In genomic region chr5:99544326-99544725, GRCh38 we compare ENCODE assay signal across 18 cellular contexts.
"Had no signal": no experiment of that assay in that cellular context is flagged by ENCODE, and none has a peak within 500 bp of the region (broad histone marks: within the 10 kb centered on the region; RNA-seq: fewer than 3 reads in every experiment).

No MANE protein-coding gene starts in this region.

- H3K79me2 ChIP-seq: parathyroid adenoma had no signal

- H3K27me3 ChIP-seq: cardiac muscle cell, neutrophil, spleen, testis, upper lobe of right lung had no signal

- ATAC-seq: activated T-cell treated with anti-CD3 and anti-CD28 coated beads, Interleukin-2, amount 50 U/mL, for 72 hours; effector memory CD8-positive, alpha-beta T cell; naive thymus-derived CD8-positive, alpha-beta T cell; sciatic nerve; stimulated activated memory B cell treated with anti-CD40 and anti-IgM and Interleukin-4, amounts not matched to agents 10 μg/mL and 1 μg/mL and 100 μg/mL, for 72 hours; upper lobe of right lung had no signal

- DNase-seq: activated CD4-positive, alpha-beta T cell treated with anti-CD3 and anti-CD28 coated beads, Interleukin-2, amount 50 U/mL, for 4 hours; activated effector memory CD4-positive, alpha-beta T cell treated with anti-CD3 and anti-CD28 coated beads, Interleukin-2, amount 50 U/mL, for 16 hours; activated T-cell treated with anti-CD3 and anti-CD28 coated beads, Interleukin-2, amount 50 U/mL, for 72 hours; effector memory CD8-positive, alpha-beta T cell; glutamatergic neuron; hypothalamus; left ventricle myocardium inferior; naive thymus-derived CD8-positive, alpha-beta T cell; spleen; stimulated activated CD4-positive, alpha-beta T cell treated with anti-CD3 and anti-CD28 coated beads, Interleukin-4, amount 100 ng/mL, for 4 hours; testis; upper lobe of right lung; WERI-Rb-1 had no signal

- H3K9ac ChIP-seq: parathyroid adenoma had no signal

- H3K4me3 ChIP-seq: cardiac muscle cell, left ventricle myocardium inferior, spleen, testis, upper lobe of right lung had no signal

- H3K36me3 ChIP-seq: cardiac muscle cell, left ventricle myocardium inferior, neutrophil, spleen, upper lobe of right lung, WERI-Rb-1 had no signal

- H2AFZ ChIP-seq: parathyroid adenoma had no signal

- H3K4me1 ChIP-seq: left ventricle myocardium inferior, parathyroid adenoma, spleen, testis, upper lobe of right lung had no signal

- H3K27ac ChIP-seq: cardiac muscle cell, left ventricle myocardium inferior, neutrophil, parathyroid adenoma, spleen, testis, upper lobe of right lung, WERI-Rb-1 had no signal

- H3K9me3 ChIP-seq: neutrophil, spleen, testis, upper lobe of right lung had no signal
